1 cellular context compared by ENCODE assay signal in the genomic region with DNA sequence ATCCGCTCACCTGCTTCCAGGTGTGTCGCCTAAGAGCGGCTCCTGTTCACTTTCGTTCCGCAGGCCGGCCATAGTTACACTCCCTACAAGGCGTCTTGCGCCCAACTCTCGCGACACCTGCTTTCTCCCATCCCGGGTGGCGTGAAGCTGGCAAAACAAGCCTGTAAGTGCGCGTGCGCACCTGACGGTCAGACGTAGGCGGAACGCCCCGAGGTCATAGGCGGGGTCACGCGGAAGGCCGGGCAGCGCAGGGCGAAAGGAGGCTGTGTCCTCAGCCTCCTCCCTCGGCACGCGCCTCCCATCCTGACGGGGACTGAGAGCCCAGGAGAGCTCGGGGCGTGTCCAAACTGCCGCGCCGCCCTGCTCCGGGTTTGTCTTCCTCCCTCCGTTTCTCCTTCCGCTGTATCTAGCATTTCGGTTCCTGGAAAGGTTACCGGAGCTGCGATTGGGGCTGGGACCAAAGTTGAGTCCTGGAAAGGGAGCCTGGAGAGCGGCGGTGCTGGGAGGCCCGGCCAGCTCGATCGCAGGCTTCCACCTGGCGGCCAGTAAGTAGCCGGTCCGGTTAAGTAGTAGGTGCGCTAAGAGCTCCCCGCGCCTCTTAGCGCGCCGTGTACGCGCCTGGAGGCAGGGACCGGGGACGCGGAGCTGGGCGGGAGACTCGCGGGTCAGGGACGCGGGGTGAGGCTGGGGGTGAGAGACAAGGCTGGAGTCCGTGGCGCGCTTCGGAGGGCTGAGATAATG.
TF ChIP-seq lines count a peak whose summit lies in the region.

A gene (plus strand): TSS at position 345 of the 741 bp plus-strand sequence. CDS start 17,550 bp downstream, outside the sequence.
A gene with protein sequence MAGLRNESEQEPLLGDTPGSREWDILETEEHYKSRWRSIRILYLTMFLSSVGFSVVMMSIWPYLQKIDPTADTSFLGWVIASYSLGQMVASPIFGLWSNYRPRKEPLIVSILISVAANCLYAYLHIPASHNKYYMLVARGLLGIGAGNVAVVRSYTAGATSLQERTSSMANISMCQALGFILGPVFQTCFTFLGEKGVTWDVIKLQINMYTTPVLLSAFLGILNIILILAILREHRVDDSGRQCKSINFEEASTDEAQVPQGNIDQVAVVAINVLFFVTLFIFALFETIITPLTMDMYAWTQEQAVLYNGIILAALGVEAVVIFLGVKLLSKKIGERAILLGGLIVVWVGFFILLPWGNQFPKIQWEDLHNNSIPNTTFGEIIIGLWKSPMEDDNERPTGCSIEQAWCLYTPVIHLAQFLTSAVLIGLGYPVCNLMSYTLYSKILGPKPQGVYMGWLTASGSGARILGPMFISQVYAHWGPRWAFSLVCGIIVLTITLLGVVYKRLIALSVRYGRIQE (minus strand): TSS at position 112 of the 741 bp plus-strand sequence. CDS start 40 bp downstream, at position 72.

TF ChIP-seq in K562, 482 proteins besides CTCF, POLR2A, EP300 and RAD21 (continued from another document and continues in another):
- TF ChIP-seq, protein P1, sequence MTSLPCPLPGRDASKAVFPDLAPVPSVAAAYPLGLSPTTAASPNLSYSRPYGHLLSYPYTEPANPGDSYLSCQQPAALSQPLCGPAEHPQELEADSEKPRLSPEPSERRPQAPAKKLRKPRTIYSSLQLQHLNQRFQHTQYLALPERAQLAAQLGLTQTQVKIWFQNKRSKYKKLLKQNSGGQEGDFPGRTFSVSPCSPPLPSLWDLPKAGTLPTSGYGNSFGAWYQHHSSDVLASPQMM (CRISPR knock-in tag; IDR thresholded peaks at IDR 0.05) = no peak
- peak; percentile 22; the same call in 1 of the 2 replicates for TF ChIP-seq TCF3 (CRISPR knock-in tag; IDR thresholded peaks at IDR 0.05)
- TF ChIP-seq ZNF239 (CRISPR knock-in tag; IDR thresholded peaks at IDR 0.05) = no peak
- TF ChIP-seq, protein P2, sequence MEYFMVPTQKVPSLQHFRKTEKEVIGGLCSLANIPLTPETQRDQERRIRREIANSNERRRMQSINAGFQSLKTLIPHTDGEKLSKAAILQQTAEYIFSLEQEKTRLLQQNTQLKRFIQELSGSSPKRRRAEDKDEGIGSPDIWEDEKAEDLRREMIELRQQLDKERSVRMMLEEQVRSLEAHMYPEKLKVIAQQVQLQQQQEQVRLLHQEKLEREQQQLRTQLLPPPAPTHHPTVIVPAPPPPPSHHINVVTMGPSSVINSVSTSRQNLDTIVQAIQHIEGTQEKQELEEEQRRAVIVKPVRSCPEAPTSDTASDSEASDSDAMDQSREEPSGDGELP (CRISPR knock-in tag; IDR thresholded peaks at IDR 0.05; ENCODE audit: borderline replicate concordance) = peak; percentile 78; the same call in 1 of the 2 replicates
- no peak for TF ChIP-seq ESRRB (CRISPR knock-in tag; IDR thresholded peaks at IDR 0.05; ENCODE audit: borderline replicate concordance)
- TF ChIP-seq POLR2H (tag; IDR thresholded peaks at IDR 0.05; ENCODE audit: low read depth) = peak; percentile 75
- no peak for TF ChIP-seq ZFP36 (IDR thresholded peaks at IDR 0.05; ENCODE audit: low read depth, low read length, partially characterized antibody)
- TF ChIP-seq KLF13 (tag; IDR thresholded peaks at IDR 0.05; ENCODE audit: borderline replicate concordance, low read depth) = 0 out of 2 replicates have a peak, but pooled peaks have one; percentile 10
- no peak for TF ChIP-seq RUNX1 (IDR thresholded peaks at IDR 0.05; ENCODE audit: low read depth)
- TF ChIP-seq, protein P3, sequence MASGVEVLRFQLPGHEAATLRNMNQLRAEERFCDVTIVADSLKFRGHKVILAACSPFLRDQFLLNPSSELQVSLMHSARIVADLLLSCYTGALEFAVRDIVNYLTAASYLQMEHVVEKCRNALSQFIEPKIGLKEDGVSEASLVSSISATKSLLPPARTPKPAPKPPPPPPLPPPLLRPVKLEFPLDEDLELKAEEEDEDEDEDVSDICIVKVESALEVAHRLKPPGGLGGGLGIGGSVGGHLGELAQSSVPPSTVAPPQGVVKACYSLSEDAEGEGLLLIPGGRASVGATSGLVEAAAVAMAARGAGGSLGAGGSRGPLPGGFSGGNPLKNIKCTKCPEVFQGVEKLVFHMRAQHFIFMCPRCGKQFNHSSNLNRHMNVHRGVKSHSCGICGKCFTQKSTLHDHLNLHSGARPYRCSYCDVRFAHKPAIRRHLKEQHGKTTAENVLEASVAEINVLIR (CRISPR knock-in tag; IDR thresholded peaks at IDR 0.05) = no peak
- TF ChIP-seq, protein P4, sequence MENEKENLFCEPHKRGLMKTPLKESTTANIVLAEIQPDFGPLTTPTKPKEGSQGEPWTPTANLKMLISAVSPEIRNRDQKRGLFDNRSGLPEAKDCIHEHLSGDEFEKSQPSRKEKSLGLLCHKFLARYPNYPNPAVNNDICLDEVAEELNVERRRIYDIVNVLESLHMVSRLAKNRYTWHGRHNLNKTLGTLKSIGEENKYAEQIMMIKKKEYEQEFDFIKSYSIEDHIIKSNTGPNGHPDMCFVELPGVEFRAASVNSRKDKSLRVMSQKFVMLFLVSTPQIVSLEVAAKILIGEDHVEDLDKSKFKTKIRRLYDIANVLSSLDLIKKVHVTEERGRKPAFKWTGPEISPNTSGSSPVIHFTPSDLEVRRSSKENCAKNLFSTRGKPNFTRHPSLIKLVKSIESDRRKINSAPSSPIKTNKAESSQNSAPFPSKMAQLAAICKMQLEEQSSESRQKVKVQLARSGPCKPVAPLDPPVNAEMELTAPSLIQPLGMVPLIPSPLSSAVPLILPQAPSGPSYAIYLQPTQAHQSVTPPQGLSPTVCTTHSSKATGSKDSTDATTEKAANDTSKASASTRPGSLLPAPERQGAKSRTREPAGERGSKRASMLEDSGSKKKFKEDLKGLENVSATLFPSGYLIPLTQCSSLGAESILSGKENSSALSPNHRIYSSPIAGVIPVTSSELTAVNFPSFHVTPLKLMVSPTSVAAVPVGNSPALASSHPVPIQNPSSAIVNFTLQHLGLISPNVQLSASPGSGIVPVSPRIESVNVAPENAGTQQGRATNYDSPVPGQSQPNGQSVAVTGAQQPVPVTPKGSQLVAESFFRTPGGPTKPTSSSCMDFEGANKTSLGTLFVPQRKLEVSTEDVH (IDR thresholded peaks at IDR 0.05; ENCODE audit: low read depth, partially characterized antibody) = peak; percentile 70
- TF ChIP-seq, protein P5, sequence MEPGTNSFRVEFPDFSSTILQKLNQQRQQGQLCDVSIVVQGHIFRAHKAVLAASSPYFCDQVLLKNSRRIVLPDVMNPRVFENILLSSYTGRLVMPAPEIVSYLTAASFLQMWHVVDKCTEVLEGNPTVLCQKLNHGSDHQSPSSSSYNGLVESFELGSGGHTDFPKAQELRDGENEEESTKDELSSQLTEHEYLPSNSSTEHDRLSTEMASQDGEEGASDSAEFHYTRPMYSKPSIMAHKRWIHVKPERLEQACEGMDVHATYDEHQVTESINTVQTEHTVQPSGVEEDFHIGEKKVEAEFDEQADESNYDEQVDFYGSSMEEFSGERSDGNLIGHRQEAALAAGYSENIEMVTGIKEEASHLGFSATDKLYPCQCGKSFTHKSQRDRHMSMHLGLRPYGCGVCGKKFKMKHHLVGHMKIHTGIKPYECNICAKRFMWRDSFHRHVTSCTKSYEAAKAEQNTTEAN (CRISPR knock-in tag; IDR thresholded peaks at IDR 0.05) = no peak
- TF ChIP-seq SMARCE1 (IDR thresholded peaks at IDR 0.05) = peak; percentile 28; the same call in 1 of the 2 replicates
- TF ChIP-seq KDM1A (IDR thresholded peaks at IDR 0.05) = peak in 1 of 2 experiments; percentile 37; a peak in 1 of 4 replicates
- TF ChIP-seq, protein P6, sequence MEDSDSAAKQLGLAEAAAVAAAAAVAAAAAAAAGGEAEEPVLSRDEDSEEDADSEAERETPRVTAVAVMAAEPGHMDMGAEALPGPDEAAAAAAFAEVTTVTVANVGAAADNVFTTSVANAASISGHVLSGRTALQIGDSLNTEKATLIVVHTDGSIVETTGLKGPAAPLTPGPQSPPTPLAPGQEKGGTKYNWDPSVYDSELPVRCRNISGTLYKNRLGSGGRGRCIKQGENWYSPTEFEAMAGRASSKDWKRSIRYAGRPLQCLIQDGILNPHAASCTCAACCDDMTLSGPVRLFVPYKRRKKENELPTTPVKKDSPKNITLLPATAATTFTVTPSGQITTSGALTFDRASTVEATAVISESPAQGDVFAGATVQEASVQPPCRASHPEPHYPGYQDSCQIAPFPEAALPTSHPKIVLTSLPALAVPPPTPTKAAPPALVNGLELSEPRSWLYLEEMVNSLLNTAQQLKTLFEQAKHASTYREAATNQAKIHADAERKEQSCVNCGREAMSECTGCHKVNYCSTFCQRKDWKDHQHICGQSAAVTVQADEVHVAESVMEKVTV (CRISPR knock-in tag; IDR thresholded peaks at IDR 0.05) = no peak
- TF ChIP-seq, protein P7, sequence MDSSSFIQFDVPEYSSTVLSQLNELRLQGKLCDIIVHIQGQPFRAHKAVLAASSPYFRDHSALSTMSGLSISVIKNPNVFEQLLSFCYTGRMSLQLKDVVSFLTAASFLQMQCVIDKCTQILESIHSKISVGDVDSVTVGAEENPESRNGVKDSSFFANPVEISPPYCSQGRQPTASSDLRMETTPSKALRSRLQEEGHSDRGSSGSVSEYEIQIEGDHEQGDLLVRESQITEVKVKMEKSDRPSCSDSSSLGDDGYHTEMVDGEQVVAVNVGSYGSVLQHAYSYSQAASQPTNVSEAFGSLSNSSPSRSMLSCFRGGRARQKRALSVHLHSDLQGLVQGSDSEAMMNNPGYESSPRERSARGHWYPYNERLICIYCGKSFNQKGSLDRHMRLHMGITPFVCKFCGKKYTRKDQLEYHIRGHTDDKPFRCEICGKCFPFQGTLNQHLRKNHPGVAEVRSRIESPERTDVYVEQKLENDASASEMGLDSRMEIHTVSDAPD (CRISPR knock-in tag; IDR thresholded peaks at IDR 0.05) = no peak
- no peak for TF ChIP-seq HIVEP1 (CRISPR knock-in tag; IDR thresholded peaks at IDR 0.05)
- TF ChIP-seq, protein P8, sequence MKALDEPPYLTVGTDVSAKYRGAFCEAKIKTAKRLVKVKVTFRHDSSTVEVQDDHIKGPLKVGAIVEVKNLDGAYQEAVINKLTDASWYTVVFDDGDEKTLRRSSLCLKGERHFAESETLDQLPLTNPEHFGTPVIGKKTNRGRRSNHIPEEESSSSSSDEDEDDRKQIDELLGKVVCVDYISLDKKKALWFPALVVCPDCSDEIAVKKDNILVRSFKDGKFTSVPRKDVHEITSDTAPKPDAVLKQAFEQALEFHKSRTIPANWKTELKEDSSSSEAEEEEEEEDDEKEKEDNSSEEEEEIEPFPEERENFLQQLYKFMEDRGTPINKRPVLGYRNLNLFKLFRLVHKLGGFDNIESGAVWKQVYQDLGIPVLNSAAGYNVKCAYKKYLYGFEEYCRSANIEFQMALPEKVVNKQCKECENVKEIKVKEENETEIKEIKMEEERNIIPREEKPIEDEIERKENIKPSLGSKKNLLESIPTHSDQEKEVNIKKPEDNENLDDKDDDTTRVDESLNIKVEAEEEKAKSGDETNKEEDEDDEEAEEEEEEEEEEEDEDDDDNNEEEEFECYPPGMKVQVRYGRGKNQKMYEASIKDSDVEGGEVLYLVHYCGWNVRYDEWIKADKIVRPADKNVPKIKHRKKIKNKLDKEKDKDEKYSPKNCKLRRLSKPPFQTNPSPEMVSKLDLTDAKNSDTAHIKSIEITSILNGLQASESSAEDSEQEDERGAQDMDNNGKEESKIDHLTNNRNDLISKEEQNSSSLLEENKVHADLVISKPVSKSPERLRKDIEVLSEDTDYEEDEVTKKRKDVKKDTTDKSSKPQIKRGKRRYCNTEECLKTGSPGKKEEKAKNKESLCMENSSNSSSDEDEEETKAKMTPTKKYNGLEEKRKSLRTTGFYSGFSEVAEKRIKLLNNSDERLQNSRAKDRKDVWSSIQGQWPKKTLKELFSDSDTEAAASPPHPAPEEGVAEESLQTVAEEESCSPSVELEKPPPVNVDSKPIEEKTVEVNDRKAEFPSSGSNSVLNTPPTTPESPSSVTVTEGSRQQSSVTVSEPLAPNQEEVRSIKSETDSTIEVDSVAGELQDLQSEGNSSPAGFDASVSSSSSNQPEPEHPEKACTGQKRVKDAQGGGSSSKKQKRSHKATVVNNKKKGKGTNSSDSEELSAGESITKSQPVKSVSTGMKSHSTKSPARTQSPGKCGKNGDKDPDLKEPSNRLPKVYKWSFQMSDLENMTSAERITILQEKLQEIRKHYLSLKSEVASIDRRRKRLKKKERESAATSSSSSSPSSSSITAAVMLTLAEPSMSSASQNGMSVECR (CRISPR knock-in tag; IDR thresholded peaks at IDR 0.05) = peak; percentile 80
- no peak for TF ChIP-seq ZNF311 (CRISPR knock-in tag; IDR thresholded peaks at IDR 0.05)
- TF ChIP-seq ZNF316 (IDR thresholded peaks at IDR 0.05) = no peak
- TF ChIP-seq, protein P9, sequence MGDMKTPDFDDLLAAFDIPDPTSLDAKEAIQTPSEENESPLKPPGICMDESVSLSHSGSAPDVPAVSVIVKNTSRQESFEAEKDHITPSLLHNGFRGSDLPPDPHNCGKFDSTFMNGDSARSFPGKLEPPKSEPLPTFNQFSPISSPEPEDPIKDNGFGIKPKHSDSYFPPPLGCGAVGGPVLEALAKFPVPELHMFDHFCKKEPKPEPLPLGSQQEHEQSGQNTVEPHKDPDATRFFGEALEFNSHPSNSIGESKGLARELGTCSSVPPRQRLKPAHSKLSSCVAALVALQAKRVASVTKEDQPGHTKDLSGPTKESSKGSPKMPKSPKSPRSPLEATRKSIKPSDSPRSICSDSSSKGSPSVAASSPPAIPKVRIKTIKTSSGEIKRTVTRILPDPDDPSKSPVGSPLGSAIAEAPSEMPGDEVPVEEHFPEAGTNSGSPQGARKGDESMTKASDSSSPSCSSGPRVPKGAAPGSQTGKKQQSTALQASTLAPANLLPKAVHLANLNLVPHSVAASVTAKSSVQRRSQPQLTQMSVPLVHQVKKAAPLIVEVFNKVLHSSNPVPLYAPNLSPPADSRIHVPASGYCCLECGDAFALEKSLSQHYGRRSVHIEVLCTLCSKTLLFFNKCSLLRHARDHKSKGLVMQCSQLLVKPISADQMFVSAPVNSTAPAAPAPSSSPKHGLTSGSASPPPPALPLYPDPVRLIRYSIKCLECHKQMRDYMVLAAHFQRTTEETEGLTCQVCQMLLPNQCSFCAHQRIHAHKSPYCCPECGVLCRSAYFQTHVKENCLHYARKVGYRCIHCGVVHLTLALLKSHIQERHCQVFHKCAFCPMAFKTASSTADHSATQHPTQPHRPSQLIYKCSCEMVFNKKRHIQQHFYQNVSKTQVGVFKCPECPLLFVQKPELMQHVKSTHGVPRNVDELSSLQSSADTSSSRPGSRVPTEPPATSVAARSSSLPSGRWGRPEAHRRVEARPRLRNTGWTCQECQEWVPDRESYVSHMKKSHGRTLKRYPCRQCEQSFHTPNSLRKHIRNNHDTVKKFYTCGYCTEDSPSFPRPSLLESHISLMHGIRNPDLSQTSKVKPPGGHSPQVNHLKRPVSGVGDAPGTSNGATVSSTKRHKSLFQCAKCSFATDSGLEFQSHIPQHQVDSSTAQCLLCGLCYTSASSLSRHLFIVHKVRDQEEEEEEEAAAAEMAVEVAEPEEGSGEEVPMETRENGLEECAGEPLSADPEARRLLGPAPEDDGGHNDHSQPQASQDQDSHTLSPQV (IDR thresholded peaks at IDR 0.05) = no peak
- TF ChIP-seq ZC3H8 (IDR thresholded peaks at IDR 0.05) = no peak
- TF ChIP-seq MAFK (IDR thresholded peaks at IDR 0.05; ENCODE audit: low read length) = no peak
- no peak for TF ChIP-seq ZNF217 (CRISPR knock-in tag; IDR thresholded peaks at IDR 0.05)
